Comparison of ENCODE assay signal across 12 cellular contexts in the genomic region with DNA sequence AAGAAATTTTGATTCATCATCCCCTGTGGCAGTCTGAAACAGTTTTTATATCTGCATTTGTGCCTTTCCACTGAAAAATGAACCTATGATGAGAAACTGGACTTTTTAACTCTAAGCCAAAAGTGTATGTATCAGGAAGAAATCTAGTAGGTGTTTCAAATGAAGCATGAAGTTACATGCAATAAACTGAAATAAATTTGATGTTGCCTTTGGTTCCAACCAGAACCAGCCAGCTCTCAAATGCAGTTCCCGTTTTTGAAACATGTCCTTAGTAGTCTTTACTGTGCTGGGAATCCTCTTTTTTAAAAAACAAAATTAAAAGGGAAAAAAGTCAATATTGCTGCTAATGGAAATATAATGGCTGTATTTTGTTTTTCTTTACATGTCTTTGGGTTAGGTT. TPM values are rescaled to one million over a fixed set of nuclear protein-coding genes. Genes with fewer than 3 reads are reported as not detected.
DNase-seq lines count a peak whose midpoint lies in the region; TF ChIP-seq lines count a peak whose summit lies in the region.
"Had no signal": no experiment of that assay in that cellular context is flagged by ENCODE, and none has a peak within 500 bp of the region (broad histone marks: within the 10 kb centered on the region; RNA-seq: fewer than 3 reads in every experiment).

No MANE protein-coding gene starts in this region.

- H3K27ac ChIP-seq in OCI-LY7 (ENCODE audit: low read depth, low read length, poor library complexity, severe bottlenecking), result no peak overlapping the region
- H3K27ac ChIP-seq in neutrophil, result peak overlapping the region; percentile 92

- BruUV-seq in OCI-LY7 (replicated peaks; lab: Mats Ljungman, UMichigan), result no TSS peak

- no peak for TF ChIP-seq CTCF in OCI-LY7 (conservative IDR thresholded peaks at IDR 0.05; ENCODE audit: low read length)
- TF ChIP-seq CTCF in neutrophil (IDR thresholded peaks at IDR 0.05), result no peak

- H3K4me3 ChIP-seq in OCI-LY7 (ENCODE audit: low read depth, low read length, poor library complexity, severe bottlenecking) (no peak overlapping the region), neutrophil (ENCODE audit: low read depth in 1 of 2, low read length in 1 of 2) (no peak overlapping the region)
- H3K4me3 ChIP-seq: HAP-1 had no signal

- in situ Hi-C loops in KBM-7 (cut with MboI; ENCODE audit: low pct_unique_long_range_greater_than_20kb, low sequenced_read_pairs), result no loop called here

- no peaks in the 10 kb centered on the region for H3K36me3 ChIP-seq in OCI-LY7 (ENCODE audit: insufficient read depth, low read length)
- H3K36me3 ChIP-seq in neutrophil, result no peaks in the 10 kb centered on the region
- H3K36me3 ChIP-seq: HAP-1 had no signal

- peak overlapping the region; percentile 30; the same call in 1 of the 2 replicates for H3K4me2 ChIP-seq in OCI-LY7 (ENCODE audit: low read length)

- H3K9me3 ChIP-seq in OCI-LY7 (ENCODE audit: low read length) (no peaks in the 10 kb centered on the region), neutrophil (no peaks in the 10 kb centered on the region)
- H3K9me3 ChIP-seq: HAP-1 had no signal

- POLR2A ChIA-PET in OCI-LY7 (lab: Charles Lee), result interaction anchor here (0.6 to 3.1 kb wide), 3 partner anchors 10 to 117 kb away, joined by 3 to 13 read pairs (median 3); no protein-coding TSS in a partner anchor

- DNase-seq in KBM-7 (peak; percentile 32), OCI-LY7 (ENCODE audit: low spot score) (no peak), SHP77 treated with DMSO at 0.1 percent for 48 hours (lab: John Stamatoyannopoulos, UW) (no peak), KG1 (lab: John Stamatoyannopoulos, UW) (no peak)
- DNase-seq in effector CD8-positive, alpha-beta T cell (lab: John Stamatoyannopoulos, UW), result no peak
- DNase-seq in activated CD4-positive, alpha-beta T cell treated with anti-CD3 and anti-CD28 coated beads for 48 hours, result no peak
- DNase-seq: Calu3; CD4-positive, alpha-beta T cell; DMS79 had no signal

- CTCF ChIA-PET in OCI-LY7 (lab: Charles Lee; ENCODE audit: unreplicated experiment), result no interaction called here

- H2AFZ ChIP-seq in OCI-LY7 (ENCODE audit: low read length), result peak overlapping the region; percentile 14; the same call in 1 of the 2 replicates

- no peaks in the 10 kb centered on the region for H3K79me2 ChIP-seq in OCI-LY7 (ENCODE audit: insufficient read depth, low read depth, low read length)

- H3K9me2 ChIP-seq in OCI-LY7 (ENCODE audit: insufficient read depth, low read length), result no peaks in the 10 kb centered on the region

- peaks cover 28% of the 10 kb centered on the region for H3K4me1 ChIP-seq in OCI-LY7 (ENCODE audit: insufficient read depth, low read length, poor library complexity, severe bottlenecking)
- peaks cover 64 to 78% of the 10 kb centered on the region in 2 experiments for H3K4me1 ChIP-seq in neutrophil (ENCODE audit: control insufficient read depth in 1 of 2, insufficient read depth in 1 of 2, low read depth in 1 of 2, low read length in 1 of 2)
- H3K4me1 ChIP-seq: HAP-1 had no signal

- intact Hi-C loops in OCI-LY7 (cut with micrococcal nuclease; ENCODE audit: unreplicated experiment), result no loop called here

- no peaks in the 10 kb centered on the region for H3K27me3 ChIP-seq in neutrophil

- H4K20me1 ChIP-seq in OCI-LY7 (ENCODE audit: insufficient read depth, low read length), result no peaks in the 10 kb centered on the region

RNA-seq across cellular contexts. Expression of a gene that starts 43.9 kb away (rescaled TPM):
- total RNA-seq in OCI-LY7 (2014; rRNA removed; shearing (Covaris generic)), result not detected in 2 replicates
- total RNA-seq in OCI-LY7 (2022), result not detected in 2 replicates
- total RNA-seq: HT1080 had no signal
